ENCODE assay signal across 10 cellular contexts in genomic region chr10:12332572-12333381, GRCh38. TPM values are rescaled to one million over a fixed set of nuclear protein-coding genes. Genes with fewer than 3 reads are reported as not detected.
DNase-seq lines count a peak whose midpoint lies in the region; ATAC-seq, FAIRE-seq and TF ChIP-seq lines count a peak whose summit lies in the region.
"Had no signal": no experiment of that assay in that cellular context is flagged by ENCODE, and none has a peak within 500 bp of the region (broad histone marks: within the 10 kb centered on the region; RNA-seq: fewer than 3 reads in every experiment).

No MANE protein-coding gene starts in this region.

- H3K4me1 ChIP-seq in GM12878 (ENCODE audit: control insufficient read depth, insufficient read depth, low read length) (peaks cover 22% of the 10 kb centered on the region), aorta (ENCODE audit: control insufficient read depth in 1 of 2, insufficient read depth in 2 of 2, low read length in 2 of 2) (peaks cover 0 to 6% of the 10 kb centered on the region in 2 donors)

- peaks cover 19% of the 10 kb centered on the region for H3K4me1 Mint-ChIP-seq in stimulated activated naive CD8-positive, alpha-beta T cell treated with anti-CD3 and anti-CD28 coated beads, Interleukin-15, Interleukin-2, amounts not matched to agents 100 ng/mL and 50 ng/mL, for 24 hours (ENCODE audit: low read depth)
- H3K4me1 Mint-ChIP-seq in memory B cell = peaks cover 16% of the 10 kb centered on the region
- H3K4me1 Mint-ChIP-seq in activated CD8-positive, alpha-beta T cell treated with anti-CD3 and anti-CD28 coated beads for 36 hours (ENCODE audit: low read depth) = peaks cover 12% of the 10 kb centered on the region

- H3K36me3 ChIP-seq in GM12878 (ENCODE audit: control insufficient read depth in 2 of 2, insufficient read depth in 2 of 2, low read length in 1 of 2) = no peaks in the 10 kb centered on the region
- no peaks in the 10 kb centered on the region for H3K36me3 ChIP-seq in aorta (ENCODE audit: control insufficient read depth in 1 of 2, insufficient read depth in 2 of 2, low read length in 1 of 2)
- H3K36me3 ChIP-seq: ovary had no signal

- in situ Hi-C loops in GM12878 (cut with MboI) = no loop called here

- H3K9me3 ChIP-seq in GM12878 (replicated peaks; ENCODE audit: control insufficient read depth, insufficient read depth, low read length) (no peaks in the 10 kb centered on the region), aorta (ENCODE audit: control insufficient read depth, low read length) (no peaks in the 10 kb centered on the region)
- H3K9me3 ChIP-seq: ovary had no signal

- SMC1A ChIA-PET in GM12878 (lab: Charles Lee; ENCODE audit: uncharacterized antibody, unreplicated experiment) = interaction anchor here (1.1 to 3.1 kb wide), 8 partner anchors 15 to 364 kb away, joined by 3 to 20 read pairs (median 4); no protein-coding TSS in a partner anchor

- peak overlapping the region; percentile 34; the same call in 1 of the 2 replicates for H3K4me3 ChIP-seq in GM12878
- no peak overlapping the region for H3K4me3 ChIP-seq in aorta (ENCODE audit: low read length in 2 of 2)
- H3K4me3 ChIP-seq: ovary had no signal

- H3K27me3 ChIP-seq in GM12878 (replicated peaks in 1 of 2; ENCODE audit: control insufficient read depth in 2 of 2, insufficient read depth in 2 of 2, low read length in 1 of 2) (no peaks in the 10 kb centered on the region), aorta (ENCODE audit: control insufficient read depth in 1 of 2, insufficient read depth in 2 of 2, low read length in 1 of 2) (no peaks in the 10 kb centered on the region)
- H3K27me3 ChIP-seq: ovary had no signal

- TF ChIP-seq EP300 in GM12878 (IDR thresholded peaks at IDR 0.05; ENCODE audit: borderline replicate concordance in 1 of 2, control insufficient read depth in 1 of 2, low read depth in 2 of 2, low read length in 2 of 2) = no peak

- peak overlapping the region; percentile 72 for H3K27ac Mint-ChIP-seq in stimulated activated naive CD8-positive, alpha-beta T cell treated with anti-CD3 and anti-CD28 coated beads, Interleukin-15, Interleukin-2, amounts not matched to agents 100 ng/mL and 50 ng/mL, for 24 hours
- H3K27ac Mint-ChIP-seq in memory B cell = peak overlapping the region; percentile 90
- no peak overlapping the region for H3K27ac Mint-ChIP-seq in activated CD8-positive, alpha-beta T cell treated with anti-CD3 and anti-CD28 coated beads for 36 hours

- no peak for TF ChIP-seq POLR2A in GM12878 (IDR thresholded peaks at IDR 0.05; ENCODE audit: low read depth, low read length)

- H3K27ac ChIP-seq in GM12878 (ENCODE audit: control insufficient read depth, insufficient read depth) = peak overlapping the region; percentile 27; the same call in 1 of the 2 replicates
- H3K27ac ChIP-seq in aorta (ENCODE audit: low read depth in 1 of 2, low read length in 2 of 2) = peak overlapping the region; percentile 97 to 99
- H3K27ac ChIP-seq: ovary had no signal

- no peak for TF ChIP-seq RAD21 in GM12878 (IDR thresholded peaks at IDR 0.05; ENCODE audit: insufficient read depth, low read depth, low read length)

- POLR2A ChIA-PET in GM12878 (lab: Charles Lee) = interaction anchor here (0.6 to 1.1 kb wide), 4 partner anchors 11 to 765 kb away, joined by 3 to 6 read pairs (median 4); no protein-coding TSS in a partner anchor
- POLR2A ChIA-PET in activated CD8-positive, alpha-beta T cell treated with anti-CD3 and anti-CD28 coated beads for 36 hours (lab: Charles Lee) = no interaction called here

- RAD21 ChIA-PET in GM12878 (lab: Charles Lee; ENCODE audit: unreplicated experiment) = interaction anchor here (0.7 to 2.2 kb wide), 8 partner anchors 16 to 407 kb away, joined by 3 to 18 read pairs (median 6); no protein-coding TSS in a partner anchor

- no peak for TF ChIP-seq CTCF in GM12878 (IDR thresholded peaks at IDR 0.05 in 2 of 3, conservative IDR thresholded peaks at IDR 0.05 in 1 of 3; ENCODE audit: control insufficient read depth in 2 of 3, extremely low read depth in 1 of 3, insufficient read depth in 1 of 3, low read depth in 3 of 3, low read length in 3 of 3)
- no peak for TF ChIP-seq CTCF in activated CD8-positive, alpha-beta T cell treated with anti-CD3 and anti-CD28 coated beads for 36 hours (IDR thresholded peaks at IDR 0.05)

- H3K9ac ChIP-seq in GM12878 (ENCODE audit: control insufficient read depth, insufficient read depth, low read length) = no peak overlapping the region

- no peaks in the 10 kb centered on the region for H3K27me3 Mint-ChIP-seq in stimulated activated naive CD8-positive, alpha-beta T cell treated with anti-CD3 and anti-CD28 coated beads, Interleukin-15, Interleukin-2, amounts not matched to agents 100 ng/mL and 50 ng/mL, for 24 hours
- H3K27me3 Mint-ChIP-seq in memory B cell = no peaks in the 10 kb centered on the region
- no peaks in the 10 kb centered on the region for H3K27me3 Mint-ChIP-seq in activated CD8-positive, alpha-beta T cell treated with anti-CD3 and anti-CD28 coated beads for 36 hours
- H3K27me3 Mint-ChIP-seq: CD4-positive, alpha-beta memory T cell had no signal

- H3K4me3 Mint-ChIP-seq in stimulated activated naive CD8-positive, alpha-beta T cell treated with anti-CD3 and anti-CD28 coated beads, Interleukin-15, Interleukin-2, amounts not matched to agents 100 ng/mL and 50 ng/mL, for 24 hours = peak overlapping the region; percentile 32
- H3K4me3 Mint-ChIP-seq in memory B cell = no peak overlapping the region
- H3K4me3 Mint-ChIP-seq in activated CD8-positive, alpha-beta T cell treated with anti-CD3 and anti-CD28 coated beads for 36 hours = no peak overlapping the region

- no peaks in the 10 kb centered on the region for H3K36me3 Mint-ChIP-seq in stimulated activated naive CD8-positive, alpha-beta T cell treated with anti-CD3 and anti-CD28 coated beads, Interleukin-15, Interleukin-2, amounts not matched to agents 100 ng/mL and 50 ng/mL, for 24 hours (ENCODE audit: low read depth)
- no peaks in the 10 kb centered on the region for H3K36me3 Mint-ChIP-seq in memory B cell
- no peaks in the 10 kb centered on the region for H3K36me3 Mint-ChIP-seq in activated CD8-positive, alpha-beta T cell treated with anti-CD3 and anti-CD28 coated beads for 36 hours (ENCODE audit: low read depth)
- H3K36me3 Mint-ChIP-seq: CD4-positive, alpha-beta memory T cell had no signal

- CTCF ChIA-PET in GM12878 (lab: Yijun Ruan, JAX) = interaction anchor here (0.9 to 3.4 kb wide), 4 partner anchors 19 to 379 kb away, joined by 3 to 11 read pairs (median 4); no protein-coding TSS in a partner anchor
- CTCF ChIA-PET in activated CD8-positive, alpha-beta T cell treated with anti-CD3 and anti-CD28 coated beads for 36 hours (lab: Charles Lee) = interaction anchor here (1.2 kb wide), 1 partner anchor 449 kb away, joined by 3 read pairs; no protein-coding TSS in a partner anchor

- 50% methylated on average over 8 of the region's 11 CpGs for WGBS in GM12878 (ENCODE audit: insufficient coverage, insufficient replicate concordance, low lambda C conversion rate, missing lambda C conversion rate)
- 44 to 51% methylated on average over 11 of the region's 11 CpGs for WGBS in aorta, 2 donors

- no peak for DNase-seq in stimulated activated naive CD8-positive, alpha-beta T cell treated with anti-CD3 and anti-CD28 coated beads, Interleukin-15, Interleukin-2, amounts not matched to agents 100 U/mL and 50 U/mL, for 24 hours
- DNase-seq in GM12878 (ENCODE audit: low read depth, low spot score) (no peak), memory B cell (ENCODE audit: low spot score in 2 of 2) (no peak), aorta (peak in 1 of 2 donors; percentile 39), NCI-H1930 (lab: John Stamatoyannopoulos, UW) (no peak)
- no peak for DNase-seq in activated CD8-positive, alpha-beta T cell treated with anti-CD3 and anti-CD28 coated beads for 36 hours

- intact Hi-C loops in GM12878 (cut with micrococcal nuclease; ENCODE audit: unreplicated experiment) = loop anchor here (1.0 kb wide), 1 partner anchor 68 kb away; no protein-coding TSS in a partner anchor
- intact Hi-C loops in aorta (cut with DNase I) = loop anchor here in 1 of 2 donors (5.0 kb wide), 2 partner anchors 65 to 375 kb away; no protein-coding TSS in a partner anchor
- intact Hi-C loops in activated CD8-positive, alpha-beta T cell treated with anti-CD3 and anti-CD28 coated beads for 36 hours (cut with micrococcal nuclease) = no loop called here

- H3K79me2 ChIP-seq in GM12878 (ENCODE audit: control insufficient read depth, insufficient read depth, low read length) = no peaks in the 10 kb centered on the region

- peak overlapping the region; percentile 93 for H3K4me2 ChIP-seq in GM12878 (ENCODE audit: control insufficient read depth, insufficient read depth)

- TSS peak; percentile 89 for BruUV-seq in GM12878 (replicated peaks; lab: Mats Ljungman, UMichigan)

- no peak for FAIRE-seq in GM12878 (lab: Jason Lieb, UNC)

- no peaks in the 10 kb centered on the region for H3K9me3 Mint-ChIP-seq in stimulated activated naive CD8-positive, alpha-beta T cell treated with anti-CD3 and anti-CD28 coated beads, Interleukin-15, Interleukin-2, amounts not matched to agents 100 ng/mL and 50 ng/mL, for 24 hours
- no peaks in the 10 kb centered on the region for H3K9me3 Mint-ChIP-seq in memory B cell
- H3K9me3 Mint-ChIP-seq in activated CD8-positive, alpha-beta T cell treated with anti-CD3 and anti-CD28 coated beads for 36 hours = no peaks in the 10 kb centered on the region
- H3K9me3 Mint-ChIP-seq: CD4-positive, alpha-beta memory T cell had no signal

- no peak for ATAC-seq in stimulated activated naive CD8-positive, alpha-beta T cell treated with anti-CD3 and anti-CD28 coated beads, Interleukin-15, Interleukin-2, amounts not matched to agents 100 U/mL and 50 U/mL, for 24 hours
- ATAC-seq in GM12878 = no peak; the same call in none of the 3 replicates
- no peak for ATAC-seq in memory B cell (ENCODE audit: low read depth)
- no peak for ATAC-seq in aorta (ENCODE audit: low FRiP score)
- ATAC-seq in HG03457 (IDR thresholded peaks at IDR 0.05; ENCODE audit: unreplicated experiment) = no peak
- ATAC-seq in activated CD8-positive, alpha-beta T cell treated with anti-CD3 and anti-CD28 coated beads for 36 hours = no peak

- H2AFZ ChIP-seq in GM12878 (ENCODE audit: control insufficient read depth, low read depth, low read length) = no peak overlapping the region; the same call in 1 of the 2 replicates

- no peaks in the 10 kb centered on the region for H4K20me1 ChIP-seq in GM12878 (ENCODE audit: control insufficient read depth, insufficient read depth)

RNA-seq across cellular contexts. Expression of gene CAMK1D, which starts 16.6 kb away (rescaled TPM):
- total RNA-seq in GM12878 (2013; cell fraction: nucleolus; rRNA removed) = 70.4 and 80.7 TPM in 2 replicates
- total RNA-seq in GM12878 (2014; rRNA removed) = 12.3 and 14.2 TPM in 2 replicates
- 14.6 and 15.0 TPM in 2 replicates for total RNA-seq in GM12878 (2014; rRNA removed; fragmentation: Illumina TruSeq; extraction: Trizol)
- 35.5 and 37.0 TPM in 2 replicates for total RNA-seq in GM12878 (2021)
- 10.3 TPM for polyA plus RNA-seq in GM12878 (2011; ENCODE audit: low read depth)
- 12.3 and 14.4 TPM in 2 replicates for polyA plus RNA-seq in GM12878 (2011; rRNA removed)
- polyA plus RNA-seq in GM12878 (2011; cell fraction: cytosol; rRNA removed) = 11.2 and 14.2 TPM in 2 replicates
- polyA plus RNA-seq in GM12878 (2011; cell fraction: nucleus; rRNA removed) = 11.2 and 12.9 TPM in 2 replicates
- 13.4 and 15.8 TPM in 2 replicates for polyA plus RNA-seq in GM12878 (2012)
- 25.9 and 30.3 TPM in 2 replicates for polyA plus RNA-seq in GM12878 (2014; fragmentation: Illumina TruSeq; extraction: Trizol)
- 1 to 10 TPM; 2.1 to 5.5 TPM for polyA plus RNA-seq in GM12878 (2014; fragmentation: Nextera tagmentation; extraction: Ambion mirVana)
- 19.5 and 19.6 TPM in 2 replicates for polyA plus RNA-seq in GM12878 (2014; rRNA removed)
- 10 to 100 TPM in 1 of 2 experiments, 1 to 10 TPM in 1; 3.5 to 20.0 TPM for polyA plus RNA-seq in GM12878 (2016; fragmentation: Nextera tagmentation; extraction: Ambion mirVana)
- polyA minus RNA-seq in GM12878 (2011; rRNA and poly(A)+ RNA removed) = 11.3 and 16.2 TPM in 2 replicates
- 4.8 and 6.5 TPM in 2 replicates for polyA minus RNA-seq in GM12878 (2011; cell fraction: cytosol; rRNA and poly(A)+ RNA removed)
- polyA minus RNA-seq in GM12878 (2011; cell fraction: nucleus; rRNA and poly(A)+ RNA removed) = 3.9 and 5.7 TPM in 2 replicates
- 10 to 100 TPM; 10.9 to 19.0 TPM for total RNA-seq in aorta
- 1 to 10 TPM; 1.9 to 4.4 TPM for polyA plus RNA-seq in aorta
- 10 to 100 TPM; 13.8 TPM for total RNA-seq in activated CD8-positive, alpha-beta T cell treated with anti-CD3 and anti-CD28 coated beads for 36 hours
